8 cellular contexts compared by ENCODE assay signal in genomic region chr2:70647873-70648481, GRCh38.
DNase-seq lines count a peak whose midpoint lies in the region; ATAC-seq and TF ChIP-seq lines count a peak whose summit lies in the region.

No MANE protein-coding gene starts in this region.

- TF ChIP-seq CTCF in chondrocyte (IDR thresholded peaks at IDR 0.05), result peak; percentile 91
- peak in 2 of 3 donors; percentile 38 to 77 for TF ChIP-seq CTCF in lower leg skin (IDR thresholded peaks at IDR 0.05)

- H3K4me1 Mint-ChIP-seq in chondrocyte (ENCODE audit: low read depth), result no peaks in the 10 kb centered on the region

- no peak for TF ChIP-seq POLR2A in lower leg skin (IDR thresholded peaks at IDR 0.05)

- peaks cover 30% of the 10 kb centered on the region for H3K27me3 Mint-ChIP-seq in chondrocyte (ENCODE audit: low read depth)

- H3K9me3 Mint-ChIP-seq in chondrocyte (ENCODE audit: low read depth), result peaks cover 8% of the 10 kb centered on the region

- intact Hi-C loops in lower leg skin (cut with DNase I; ENCODE audit: low total_unique reads), result loop anchor here (10.0 kb wide), 2 partner anchors 303 to 343 kb away; partner anchors contain the start of gene FAM136A

- ATAC-seq in HG02571 (IDR thresholded peaks at IDR 0.05; ENCODE audit: unreplicated experiment) (peak; percentile 61), GM21390 (IDR thresholded peaks at IDR 0.05; ENCODE audit: unreplicated experiment) (no peak)

- no peak overlapping the region for H3K27ac Mint-ChIP-seq in chondrocyte (ENCODE audit: unreplicated experiment)

- H3K36me3 Mint-ChIP-seq in chondrocyte (ENCODE audit: low read depth), result no peaks in the 10 kb centered on the region

- WGBS in lower leg skin, 2 donors, result 5% methylated on average over 9 of the region's 9 CpGs

- H3K4me3 Mint-ChIP-seq in chondrocyte (ENCODE audit: unreplicated experiment), result no peak overlapping the region

- no peak overlapping the region for H3K4me3 ChIP-seq in lower leg skin (ENCODE audit: low read depth, poor library complexity, severe bottlenecking)

- DNase-seq in DMS53 (lab: John Stamatoyannopoulos, UW), result peak; percentile 85
- peak; percentile 50 for DNase-seq in NCI-H2196 (lab: John Stamatoyannopoulos, UW; ENCODE audit: unreplicated experiment)
- peak; percentile 60 for DNase-seq in activated CD4-positive, alpha-beta T cell treated with anti-CD3 and anti-CD28 coated beads for 1 hour
- no peak for DNase-seq in chondrocyte (ENCODE audit: low spot score)
- peak in 1 of 2 donors; percentile 30 for DNase-seq in lower leg skin (ENCODE audit: low spot score in 2 of 2)
- peak; percentile 42 for DNase-seq in stimulated activated CD8-positive, alpha-beta memory T cell treated with anti-CD3 and anti-CD28 coated beads, Interleukin-12 subunit alpha, Interleukin-12 subunit beta, amount 100 ng/mL, for 24 hours (ENCODE audit: extremely low read depth)
